Comparison of ENCODE assay signal across 32 cellular contexts in genomic region chrX:55598333-55598732, GRCh38. TPM values are rescaled to one million over a fixed set of nuclear protein-coding genes. Genes with fewer than 3 reads are reported as not detected.
"Had no signal": no experiment of that assay in that cellular context is flagged by ENCODE, and none has a peak within 500 bp of the region (broad histone marks: within the 10 kb centered on the region; RNA-seq: fewer than 3 reads in every experiment).

No MANE protein-coding gene starts in this region.

- H3K27me3 ChIP-seq: stomach, suprapubic skin, testis, thyroid gland, tibial artery, tibial nerve, transverse colon, upper lobe of left lung, upper lobe of right lung, uterus, vagina had no signal

- FAIRE-seq: urothelium cell line had no signal

- H3K9me3 ChIP-seq: suprapubic skin, testis, thoracic aorta, thyroid gland, transverse colon, upper lobe of left lung, upper lobe of right lung, uterus, vagina had no signal

- H3K36me3 ChIP-seq: stomach, suprapubic skin, thoracic aorta, thyroid gland, tibial artery, tibial nerve, transverse colon, upper lobe of left lung, upper lobe of right lung, uterus, vagina had no signal

- ATAC-seq: stimulated activated effector memory CD8-positive, alpha-beta T cell treated with anti-CD3 and anti-CD28 coated beads, Interleukin-12 subunit alpha, Interleukin-12 subunit beta, amount 100 ng/mL, for 72 hours; stimulated activated memory B cell treated with anti-CD40 and anti-IgM and Interleukin-4, amounts not matched to agents 10 μg/mL and 1 μg/mL and 100 μg/mL, for 72 hours; stimulated activated naive B cell treated with anti-CD40 and anti-IgM and Interleukin-4, amounts not matched to agents 10 μg/mL and 1 μg/mL and 100 μg/mL, for 72 hours; stimulated activated naive CD8-positive, alpha-beta T cell treated with anti-CD3 and anti-CD28 coated beads, Interleukin-15, amount 100 ng/mL, for 72 hours; stimulated activated naive CD8-positive, alpha-beta T cell treated with anti-CD3 and anti-CD28 coated beads, Interleukin-15, Interleukin-2, amounts not matched to agents 100 U/mL and 50 U/mL, for 24 hours; upper lobe of right lung had no signal

- DNase-seq: stimulated activated CD4-positive, alpha-beta T cell treated with anti-CD3 and anti-CD28 coated beads, Interleukin-2, amount 100 ng/mL, for 48 hours; stimulated activated CD4-positive, alpha-beta T cell treated with anti-CD3 and anti-CD28 coated beads, Interleukin-4, amount 100 ng/mL, for 1 hour; stimulated activated CD4-positive, alpha-beta T cell treated with anti-CD3 and anti-CD28 coated beads, Interleukin-4, amount 100 ng/mL, for 24 hours; stimulated activated CD4-positive, alpha-beta T cell treated with anti-CD3 and anti-CD28 coated beads, Interleukin-4, amount 100 ng/mL, for 4 hours; stimulated activated CD8-positive, alpha-beta memory T cell treated with anti-CD3 and anti-CD28 coated beads, Interleukin-4, amount 100 ng/mL, for 48 hours; stimulated activated naive B cell treated with anti-CD40 and anti-IgM and Interleukin-4, amounts not matched to agents 10 μg/mL and 1 μg/mL and 100 μg/mL, for 72 hours; stimulated activated naive CD4-positive, alpha-beta T cell; stimulated activated naive CD4-positive, alpha-beta T cell treated with Interleukin-2 at 50 U/mL for 16 hours; stimulated activated naive CD8-positive, alpha-beta T cell treated with anti-CD3 and anti-CD28 coated beads, Interleukin-15, amount 100 ng/mL, for 72 hours; stimulated activated naive CD8-positive, alpha-beta T cell treated with anti-CD3 and anti-CD28 coated beads, Interleukin-15, Interleukin-2, amounts not matched to agents 100 U/mL and 50 U/mL, for 24 hours; stomach; substantia nigra; testis; thyroid gland; tibial artery; transverse colon; trophoblast cell; upper lobe of left lung; upper lobe of right lung; uterus had no signal

- H3K4me1 ChIP-seq: stomach, suprapubic skin, testis, thyroid gland, tibial artery, tibial nerve, transverse colon, upper lobe of left lung, upper lobe of right lung, uterus, vagina had no signal

- H3K27ac ChIP-seq: stomach, suprapubic skin, testis, thoracic aorta, thyroid gland, tibial artery, tibial nerve, transverse colon, upper lobe of left lung, upper lobe of right lung, uterus, vagina had no signal

- H3K4me3 ChIP-seq: stomach, suprapubic skin, testis, thoracic aorta, thyroid gland, tibial artery, tibial nerve, transverse colon, upper lobe of left lung, upper lobe of right lung, uterus, vagina had no signal

RNA-seq across cellular contexts. Expression of gene FOXR2, which starts 24.9 kb away (rescaled TPM):
- total RNA-seq: stomach, subcutaneous adipose tissue, suprapubic skin, temporal lobe, thoracic aorta, thyroid gland, tibial nerve, transverse colon, upper lobe of left lung, upper lobe of right lung, ureter, urinary bladder, uterus, vagina had no signal
- polyA plus RNA-seq: stomach, thymus, urinary bladder had no signal
